In genomic region chr10:43202224-43202656, GRCh38 we compare ENCODE assay signal across 8 cellular contexts.
DNase-seq lines count a peak whose midpoint lies in the region; TF ChIP-seq lines count a peak whose summit lies in the region.

No MANE protein-coding gene starts in this region.

- peaks cover 3% of the 10 kb centered on the region for H3K4me1 ChIP-seq in adipocyte (ENCODE audit: control insufficient read depth, insufficient read depth, low read length)
- no peaks in the 10 kb centered on the region; the same call in 1 of the 2 replicates for H3K4me1 ChIP-seq in iPS-20b (ENCODE audit: insufficient read depth, low read length)

- no peak overlapping the region for H3K27ac ChIP-seq in iPS-20b (ENCODE audit: low read length)

- H3K36me3 ChIP-seq in adipocyte (ENCODE audit: control insufficient read depth, insufficient read depth, low read length, severe bottlenecking) (no peaks in the 10 kb centered on the region), iPS-20b (ENCODE audit: insufficient read depth, low read depth, low read length) (peaks cover 38% of the 10 kb centered on the region)

- H3K4me3 ChIP-seq in GM12864 (ENCODE audit: low read depth, low read length) (peak overlapping the region; percentile 31), HFF-Myc (replicated peaks; ENCODE audit: low read depth, low read length) (peak overlapping the region; percentile 25), adipocyte (ENCODE audit: low read length) (peak overlapping the region; percentile 75), iPS-20b (ENCODE audit: low read length) (peak overlapping the region; percentile 81)

- H3K27me3 ChIP-seq in adipocyte (replicated peaks; ENCODE audit: control insufficient read depth, insufficient read depth, low read length) (no peaks in the 10 kb centered on the region), iPS-20b (ENCODE audit: insufficient read depth, low read length) (no peaks in the 10 kb centered on the region)

- no peak overlapping the region for H3K9ac ChIP-seq in adipocyte (ENCODE audit: low read length)
- peak overlapping the region; percentile 27; the same call in 1 of the 2 replicates for H3K9ac ChIP-seq in iPS-20b (ENCODE audit: low read depth, low read length)

- H3K9me3 ChIP-seq in adipocyte (ENCODE audit: control insufficient read depth, low read length): no peaks in the 10 kb centered on the region
- no peaks in the 10 kb centered on the region for H3K9me3 ChIP-seq in iPS-20b (ENCODE audit: insufficient read depth, low read depth, low read length)

- DNase-seq in GM12864 (ENCODE audit: low read depth) (no peak), HFF-Myc (ENCODE audit: extremely low read depth, low read depth) (no peak), NOMO-1 treated with dmso at 0.1 percent for 144 hours (lab: John Stamatoyannopoulos, UW; ENCODE audit: unreplicated experiment) (peak; percentile 15), adipocyte (ENCODE audit: low read depth) (peak; percentile 44), ecto neural progenitor cell (ENCODE audit: low spot score) (no peak), C1 segment of cervical spinal cord (lab: John Stamatoyannopoulos, UW) (no peak)
- peak; percentile 51 for DNase-seq in stimulated activated CD4-positive, alpha-beta T cell treated with anti-CD3 and anti-CD28 coated beads, Interleukin-12 subunit alpha, Interleukin-12 subunit beta, amount 100 ng/mL, for 4 hours

- TF ChIP-seq CTCF in GM12864 (IDR thresholded peaks at IDR 0.05; ENCODE audit: low read depth, low read length, missing control alignments): peak; percentile 76
- TF ChIP-seq CTCF in HFF-Myc (IDR thresholded peaks at IDR 0.05; ENCODE audit: low read depth, low read length, missing control alignments): peak; percentile 64

Comparison
In these comparisons a context has a peak if more than half of its experiments do, and no peak if none do; other contexts are left out.
1. DNase-seq: peak in NOMO-1 treated with dmso at 0.1 percent for 144 hours (single experiment), adipocyte (single experiment) and stimulated activated CD4-positive, alpha-beta T cell treated with anti-CD3 and anti-CD28 coated beads, Interleukin-12 subunit alpha, Interleukin-12 subunit beta, amount 100 ng/mL, for 4 hours (single experiment); none in GM12864 (single experiment), HFF-Myc (single experiment), ecto neural progenitor cell (single experiment) and C1 segment of cervical spinal cord (0 of 14).
2. H3K4me3 ChIP-seq: peak in every context shown above with its lines; median percentile 81 in iPS-20b; 75 in adipocyte; 31 in GM12864; 25 in HFF-Myc.